Comparison of ENCODE assay signal across 30 cellular contexts in genomic region chr4:24174622-24175021, GRCh38.
DNase-seq lines count a peak whose midpoint lies in the region; ATAC-seq and TF ChIP-seq lines count a peak whose summit lies in the region.
"Had no signal": no experiment of that assay in that cellular context is flagged by ENCODE, and none has a peak within 500 bp of the region (broad histone marks: within the 10 kb centered on the region; RNA-seq: fewer than 3 reads in every experiment).

No MANE protein-coding gene starts in this region.

- H3K9me3 ChIP-seq in neural progenitor cell (ENCODE audit: low read depth) = no peaks in the 10 kb centered on the region
- H3K9me3 ChIP-seq in left lung = no peaks in the 10 kb centered on the region
- H3K9me3 ChIP-seq: A549, BE2C, left ventricle myocardium inferior, stomach, transverse colon had no signal

- no peaks in the 10 kb centered on the region for H3F3A ChIP-seq in neural progenitor cell (ENCODE audit: low read depth)

- H3K4me3 ChIP-seq in neural progenitor cell = no peak overlapping the region
- no peak overlapping the region for H3K4me3 ChIP-seq in left lung
- H3K4me3 ChIP-seq: A549, left ventricle myocardium inferior, stomach, transverse colon had no signal

- no peak overlapping the region for H3K27ac ChIP-seq in foreskin keratinocyte
- H3K27ac ChIP-seq in neural progenitor cell = no peak overlapping the region
- H3K27ac ChIP-seq in left lung = no peak overlapping the region
- H3K27ac ChIP-seq: A549, left ventricle myocardium inferior, stomach, transverse colon had no signal

- H3K4me1 Mint-ChIP-seq in neural progenitor cell = peaks cover 5% of the 10 kb centered on the region
- no peaks in the 10 kb centered on the region for H3K4me1 Mint-ChIP-seq in type B pancreatic cell (ENCODE audit: unreplicated experiment)
- H3K4me1 Mint-ChIP-seq: activated CD4-positive, alpha-beta memory T cell treated with anti-CD3 and anti-CD28 coated beads, Interleukin-2, amount 10 ng/mL, durations not matched to agents 7 days and 5 days had no signal

- intact Hi-C loops in left lung (cut with DNase I) = no loop called here

- H3K79me2 ChIP-seq in neural progenitor cell (ENCODE audit: low read depth) = no peaks in the 10 kb centered on the region

- H3K9me3 Mint-ChIP-seq in neural progenitor cell (no peaks in the 10 kb centered on the region), type B pancreatic cell (peaks cover 4% of the 10 kb centered on the region)

- DNase-seq in Daoy (ENCODE audit: low read depth) (peak; percentile 44), SK-MEL-5 (ENCODE audit: low read depth, low spot score) (peak; percentile 8), foreskin keratinocyte (peak; percentile 33 to 87), neural progenitor cell (ENCODE audit: low spot score) (no peak), left lung (no peak), type B pancreatic cell (ENCODE audit: extremely low spot score, unreplicated experiment) (no peak)
- DNase-seq in effector CD4-positive, alpha-beta T cell = no peak
- DNase-seq: activated CD4-positive, alpha-beta memory T cell treated with anti-CD3 and anti-CD28 coated beads, Interleukin-2, amount 10 ng/mL, durations not matched to agents 7 days and 5 days; activated effector memory CD4-positive, alpha-beta T cell treated with Interleukin-2 at 50 U/mL for 16 hours; activated T-cell treated with anti-CD3 and anti-CD28 coated beads for 4 hours; BE2C; DMS153; effector CD8-positive, alpha-beta T cell; glutamatergic neuron; KG1; left ventricle myocardium inferior; MV-4-11; NCI-H146; NCI-H510A; posterior cingulate gyrus; SHP77; stimulated activated CD8-positive, alpha-beta memory T cell treated with anti-CD3 and anti-CD28 coated beads, Interleukin-4, amount 100 ng/mL, for 48 hours; stomach; SW 1271; transverse colon had no signal

- no peaks in the 10 kb centered on the region for H4K20me1 ChIP-seq in neural progenitor cell (ENCODE audit: low read depth)

- in situ Hi-C loops in SK-MEL-5 (cut with HindIII; ENCODE audit: low pct_unique_long_range_greater_than_20kb, low sequenced_read_pairs) = no loop called here

- H3K9ac ChIP-seq in neural progenitor cell = no peak overlapping the region

- H3K27me3 ChIP-seq in foreskin keratinocyte = no peaks in the 10 kb centered on the region
- no peaks in the 10 kb centered on the region for H3K27me3 ChIP-seq in neural progenitor cell
- no peaks in the 10 kb centered on the region for H3K27me3 ChIP-seq in left lung
- H3K27me3 ChIP-seq: BE2C, stomach, transverse colon had no signal

- no peak overlapping the region for H2AFZ ChIP-seq in neural progenitor cell (replicated peaks)

- no peak overlapping the region for H3K4me2 ChIP-seq in neural progenitor cell
- H3K4me2 ChIP-seq: A549 had no signal

- H3K4me3 Mint-ChIP-seq in neural progenitor cell = no peak overlapping the region
- no peak overlapping the region for H3K4me3 Mint-ChIP-seq in type B pancreatic cell
- H3K4me3 Mint-ChIP-seq: activated CD4-positive, alpha-beta memory T cell treated with anti-CD3 and anti-CD28 coated beads, Interleukin-2, amount 10 ng/mL, durations not matched to agents 7 days and 5 days; nephron had no signal

- no peaks in the 10 kb centered on the region for H3K36me3 ChIP-seq in neural progenitor cell
- no peaks in the 10 kb centered on the region for H3K36me3 ChIP-seq in left lung
- H3K36me3 ChIP-seq: BE2C, left ventricle myocardium inferior, stomach, transverse colon had no signal

- peaks cover 4% of the 10 kb centered on the region for H3K4me1 ChIP-seq in foreskin keratinocyte
- peaks cover 9% of the 10 kb centered on the region for H3K4me1 ChIP-seq in neural progenitor cell
- H3K4me1 ChIP-seq in left lung = no peaks in the 10 kb centered on the region
- H3K4me1 ChIP-seq: A549, BE2C, left ventricle myocardium inferior, stomach, transverse colon had no signal

- peak overlapping the region; percentile 20 for H3K27ac Mint-ChIP-seq in neural progenitor cell
- no peak overlapping the region for H3K27ac Mint-ChIP-seq in type B pancreatic cell
- H3K27ac Mint-ChIP-seq: activated CD4-positive, alpha-beta memory T cell treated with anti-CD3 and anti-CD28 coated beads, Interleukin-2, amount 10 ng/mL, durations not matched to agents 7 days and 5 days had no signal

- peak; percentile 76 for ATAC-seq in foreskin keratinocyte
- ATAC-seq in left lung = no peak
- no peak for ATAC-seq in HG02678 (IDR thresholded peaks at IDR 0.05; ENCODE audit: unreplicated experiment)
- ATAC-seq: A549, esophagus mucosa, sciatic nerve had no signal

- H3K36me3 Mint-ChIP-seq in neural progenitor cell (peaks cover 2% of the 10 kb centered on the region), type B pancreatic cell (no peaks in the 10 kb centered on the region)

- TF ChIP-seq CTCF in foreskin keratinocyte (conservative IDR thresholded peaks at IDR 0.05) (no peak), neural progenitor cell (IDR thresholded peaks at IDR 0.05) (no peak), left lung (IDR thresholded peaks at IDR 0.05) (no peak), type B pancreatic cell (conservative IDR thresholded peaks at IDR 0.05) (no peak)

- H3K27me3 Mint-ChIP-seq in neural progenitor cell (ENCODE audit: insufficient read depth, low read depth) = no peaks in the 10 kb centered on the region
- H3K27me3 Mint-ChIP-seq in type B pancreatic cell = no peaks in the 10 kb centered on the region
- H3K27me3 Mint-ChIP-seq: activated CD4-positive, alpha-beta memory T cell treated with anti-CD3 and anti-CD28 coated beads, Interleukin-2, amount 10 ng/mL, durations not matched to agents 7 days and 5 days had no signal

Comparison
In these comparisons a context has a peak if more than half of its experiments do, and no peak if none do; other contexts are left out.
1. DNase-seq: peak in Daoy (single experiment), SK-MEL-5 (single experiment) and foreskin keratinocyte (2 of 2); none in neural progenitor cell (single experiment), left lung (0 of 2), type B pancreatic cell (single experiment) and effector CD4-positive, alpha-beta T cell (single experiment).